ENCODE assay signal across 1 cellular context in genomic region chr6:109453594-109454482, GRCh38.
TF ChIP-seq lines count a peak whose summit lies in the region.

No MANE protein-coding gene starts in this region.

TF ChIP-seq in IMR-90, 13 proteins besides CTCF, POLR2A, EP300 and RAD21:
- TF ChIP-seq NFE2L2 (IDR thresholded peaks at IDR 0.05; ENCODE audit: low read depth, low read length): no peak
- TF ChIP-seq MAFK (IDR thresholded peaks at IDR 0.05; ENCODE audit: low read depth, low read length): no peak
- TF ChIP-seq CHD1 (IDR thresholded peaks at IDR 0.05; ENCODE audit: low read depth, low read length): no peak
